ENCODE assay signal across 9 cellular contexts in genomic region chr19:801030-801860, GRCh38. TPM values are rescaled to one million over a fixed set of nuclear protein-coding genes. Genes with fewer than 3 reads are reported as not detected.
DNase-seq lines count a peak whose midpoint lies in the region; ATAC-seq, FAIRE-seq and TF ChIP-seq lines count a peak whose summit lies in the region.
"Had no signal": no experiment of that assay in that cellular context is flagged by ENCODE, and none has a peak within 500 bp of the region (broad histone marks: within the 10 kb centered on the region; RNA-seq: fewer than 3 reads in every experiment).

No MANE protein-coding gene starts in this region.

- intact Hi-C loops in adrenal gland (cut with DNase I): no loop called here

- no peak for ATAC-seq in HG03457 (IDR thresholded peaks at IDR 0.05; ENCODE audit: unreplicated experiment)
- ATAC-seq in GM18505 (IDR thresholded peaks at IDR 0.05; ENCODE audit: unreplicated experiment): no peak
- no peak for ATAC-seq in GM21381 (IDR thresholded peaks at IDR 0.05; ENCODE audit: unreplicated experiment)

- H4K20me1 ChIP-seq in keratinocyte (ENCODE audit: control insufficient read depth, extremely low read depth, insufficient read depth, low read length): peaks cover 72% of the 10 kb centered on the region

- H3K27ac ChIP-seq in adrenal gland (peak overlapping the region in 4 of 5 donors; percentile 0 to 70 (median 36)), keratinocyte (ENCODE audit: control insufficient read depth, insufficient read depth, low read length) (peak overlapping the region; percentile 13), stomach smooth muscle (ENCODE audit: low read length) (peak overlapping the region; percentile 81)

- H3K4me2 ChIP-seq in keratinocyte (ENCODE audit: control insufficient read depth, extremely low read depth, insufficient read depth, low read depth, low read length): peak overlapping the region; percentile 96

- no peaks in the 10 kb centered on the region for H3K9me3 Mint-ChIP-seq in activated CD4-positive, alpha-beta T cell treated with anti-CD3 and anti-CD28 coated beads, Interleukin-2, amount 10 ng/mL, durations not matched to agents 7 days and 5 days

- TF ChIP-seq CTCF in adrenal gland (IDR thresholded peaks at IDR 0.05): no peak
- no peak for TF ChIP-seq CTCF in keratinocyte (optimal IDR thresholded peaks at IDR 0.05 in 1 of 3, IDR thresholded peaks at IDR 0.05 in 1 of 3, conservative IDR thresholded peaks at IDR 0.05 in 1 of 3; ENCODE audit: extremely low read depth in 1 of 3, insufficient read depth in 2 of 3, low read length in 3 of 3)

- H3K9me1 ChIP-seq in keratinocyte (ENCODE audit: control insufficient read depth, extremely low read depth, insufficient read depth, low read length): no peaks in the 10 kb centered on the region

- peaks cover 84% of the 10 kb centered on the region for H3K79me2 ChIP-seq in keratinocyte (ENCODE audit: control insufficient read depth, insufficient read depth, low read length)

- peak overlapping the region; percentile 36 for H3K27ac Mint-ChIP-seq in activated CD4-positive, alpha-beta T cell treated with anti-CD3 and anti-CD28 coated beads, Interleukin-2, amount 10 ng/mL, durations not matched to agents 7 days and 5 days

- H3K36me3 Mint-ChIP-seq in activated CD4-positive, alpha-beta T cell treated with anti-CD3 and anti-CD28 coated beads, Interleukin-2, amount 10 ng/mL, durations not matched to agents 7 days and 5 days (ENCODE audit: low read depth): peaks cover 44% of the 10 kb centered on the region

- peaks cover 40% of the 10 kb centered on the region for H3K4me1 Mint-ChIP-seq in activated CD4-positive, alpha-beta T cell treated with anti-CD3 and anti-CD28 coated beads, Interleukin-2, amount 10 ng/mL, durations not matched to agents 7 days and 5 days

- H2AFZ ChIP-seq in keratinocyte (ENCODE audit: control insufficient read depth, low read length): no peak overlapping the region

- H3K4me3 Mint-ChIP-seq in activated CD4-positive, alpha-beta T cell treated with anti-CD3 and anti-CD28 coated beads, Interleukin-2, amount 10 ng/mL, durations not matched to agents 7 days and 5 days: peak overlapping the region; percentile 60

- H3K9me3 ChIP-seq in adrenal gland (replicated peaks in 1 of 3) (no peaks in the 10 kb centered on the region), keratinocyte (ENCODE audit: control insufficient read depth, low read depth, low read length) (no peaks in the 10 kb centered on the region), stomach smooth muscle (ENCODE audit: control insufficient read depth in 2 of 2, low read length in 2 of 2) (no peaks in the 10 kb centered on the region)

- CTCF ChIA-PET in activated CD4-positive, alpha-beta T cell treated with anti-CD3 and anti-CD28 coated beads, Interleukin-2, amount 10 ng/mL, durations not matched to agents 7 days and 5 days (lab: Charles Lee): interaction anchor here (0.6 to 1.6 kb wide), 2 partner anchors 10 to 18 kb away, joined by 3 to 4 read pairs; no protein-coding TSS in a partner anchor

- TF ChIP-seq POLR2A in adrenal gland (IDR thresholded peaks at IDR 0.05) (peak in 1 of 2 donors; percentile 24), GM18505 (IDR thresholded peaks at IDR 0.05; ENCODE audit: borderline replicate concordance, extremely low read depth, insufficient read depth, insufficient read length) (no peak)

- H3K27me3 ChIP-seq in adrenal gland (no peaks in the 10 kb centered on the region), keratinocyte (ENCODE audit: control insufficient read depth, extremely low read depth, insufficient read depth, low read length) (no peaks in the 10 kb centered on the region), stomach smooth muscle (ENCODE audit: control insufficient read depth in 1 of 2, insufficient read depth in 2 of 2, low read length in 2 of 2) (no peaks in the 10 kb centered on the region)

- POLR2A ChIA-PET in activated CD4-positive, alpha-beta T cell treated with anti-CD3 and anti-CD28 coated beads, Interleukin-2, amount 10 ng/mL, durations not matched to agents 7 days and 5 days (lab: Charles Lee): no interaction called here

- 30 to 52% (median 31%) methylated on average over 9 to 29 of the region's 29 CpGs for WGBS in adrenal gland, 4 donors

- H3K4me3 ChIP-seq in adrenal gland (peak overlapping the region in 1 of 4 donors; percentile 35), keratinocyte (ENCODE audit: control insufficient read depth in 2 of 3, extremely low read depth in 1 of 3, insufficient read depth in 2 of 3, low read depth in 1 of 3, low read length in 3 of 3) (peak overlapping the region; percentile 26 to 99 (median 65)), stomach smooth muscle (ENCODE audit: low read length in 2 of 2) (peak overlapping the region; percentile 33 to 64)

- H3K9ac ChIP-seq in keratinocyte (ENCODE audit: control insufficient read depth, extremely low read depth, insufficient read depth, low read length): peak overlapping the region; percentile 91
- H3K9ac ChIP-seq in stomach smooth muscle (ENCODE audit: low read length in 2 of 2): peak overlapping the region; percentile 36 to 54

- dilution Hi-C loops in keratinocyte (cut with MboI; ENCODE audit: extremely low pct_ligation_motif_present, low sequenced_read_pairs): no loop called here

- DNase-seq in activated CD4-positive, alpha-beta T cell treated with anti-CD3 and anti-CD28 coated beads, Interleukin-2, amount 10 ng/mL, durations not matched to agents 7 days and 5 days: no peak
- no peak for DNase-seq in activated CD4-positive, alpha-beta T cell treated with anti-CD3 and anti-CD28 coated beads, Interleukin-2, amount 50 U/mL, for 48 hours
- DNase-seq in adrenal gland (peak in 6 of 7 donors; percentile 83 to 90 (median 86)), keratinocyte (ENCODE audit: low read depth, low spot score) (no peak)

- peaks cover 44 to 59% of the 10 kb centered on the region in 2 donors for H3K4me1 ChIP-seq in adrenal gland (replicated peaks in 1 of 2)
- peaks cover 32% of the 10 kb centered on the region for H3K4me1 ChIP-seq in keratinocyte (ENCODE audit: control insufficient read depth, extremely low read depth, insufficient read depth, low read length)
- peaks cover 63% of the 10 kb centered on the region for H3K4me1 ChIP-seq in stomach smooth muscle (ENCODE audit: control insufficient read depth, insufficient read depth, low read length)

- no peak for FAIRE-seq in keratinocyte (lab: Jason Lieb, UNC)
- FAIRE-seq: G401.6 had no signal

- no peaks in the 10 kb centered on the region for H3K27me3 Mint-ChIP-seq in activated CD4-positive, alpha-beta T cell treated with anti-CD3 and anti-CD28 coated beads, Interleukin-2, amount 10 ng/mL, durations not matched to agents 7 days and 5 days

- H3K36me3 ChIP-seq in adrenal gland (replicated peaks in 1 of 2): peaks cover 0 to 39% of the 10 kb centered on the region in 2 donors
- peaks cover 26 to 70% of the 10 kb centered on the region in 2 experiments for H3K36me3 ChIP-seq in keratinocyte (ENCODE audit: control insufficient read depth in 2 of 2, extremely low read depth in 1 of 2, insufficient read depth in 2 of 2, low read length in 2 of 2)
- H3K36me3 ChIP-seq in stomach smooth muscle (ENCODE audit: control insufficient read depth in 2 of 2, insufficient read depth in 2 of 2, low read length in 2 of 2): peaks cover 19 to 20% of the 10 kb centered on the region in 2 donors

RNA-seq across cellular contexts. Expression of gene PTBP1, which starts 4.0 kb away (rescaled TPM):
- 100 to 1,000 TPM; 487 to 536 TPM for total RNA-seq in activated CD4-positive, alpha-beta T cell treated with anti-CD3 and anti-CD28 coated beads, Interleukin-2, amount 10 ng/mL, durations not matched to agents 7 days and 5 days
- 100 to 1,000 TPM; 135 to 236 (median 194) TPM for total RNA-seq in adrenal gland
- polyA plus RNA-seq in adrenal gland (100 to 1,000 TPM; 108 to 146 (median 128) TPM), keratinocyte (117 to 180 TPM (median 130 TPM) in 3 replicates)
- 145 TPM for polyA plus RNA-seq in keratinocyte (2011; ENCODE audit: low read depth)
- 112 and 148 TPM in 2 replicates for polyA plus RNA-seq in keratinocyte (2011; cell fraction: cytosol; rRNA removed)
- 151 and 213 TPM in 2 replicates for polyA plus RNA-seq in keratinocyte (2011; cell fraction: nucleus; rRNA removed)
- polyA plus RNA-seq in keratinocyte (2012; ENCODE audit: low replicate concordance): 154 and 321 TPM in 2 replicates
- 183 to 411 TPM (median 209 TPM) in 3 replicates for polyA minus RNA-seq in keratinocyte
- 242 TPM for polyA minus RNA-seq in keratinocyte (2011; cell fraction: cytosol; rRNA and poly(A)+ RNA removed)
- polyA minus RNA-seq in keratinocyte (2011; cell fraction: nucleus; rRNA and poly(A)+ RNA removed): 164 and 177 TPM in 2 replicates

RNA-seq across cellular contexts. Expression of gene PLPPR3, which starts 20.5 kb away (rescaled TPM):
- not detected for total RNA-seq in activated CD4-positive, alpha-beta T cell treated with anti-CD3 and anti-CD28 coated beads, Interleukin-2, amount 10 ng/mL, durations not matched to agents 7 days and 5 days
- under 1 TPM in 2 of 8 donors, not detected in 6; 0.14 to 0.32 TPM for total RNA-seq in adrenal gland
- polyA plus RNA-seq in adrenal gland (under 1 TPM in 2 of 3 donors, not detected in 1; 0.08 to 0.10 TPM), keratinocyte (0.02 to 0.08 TPM in 2 of 3 replicates, not detected in the other)
- not detected for polyA plus RNA-seq in keratinocyte (2011; ENCODE audit: low read depth)
- 0.04 and 0.05 TPM in 2 replicates for polyA plus RNA-seq in keratinocyte (2011; cell fraction: cytosol; rRNA removed)
- polyA plus RNA-seq in keratinocyte (2011; cell fraction: nucleus; rRNA removed): 0.09 and 0.10 TPM in 2 replicates
- not detected in 2 replicates for polyA plus RNA-seq in keratinocyte (2012; ENCODE audit: low replicate concordance)
- polyA minus RNA-seq in keratinocyte: not detected in 3 replicates
- not detected for polyA minus RNA-seq in keratinocyte (2011; cell fraction: cytosol; rRNA and poly(A)+ RNA removed)
- 0.31 TPM in 1 of 2 replicates, not detected in the other for polyA minus RNA-seq in keratinocyte (2011; cell fraction: nucleus; rRNA and poly(A)+ RNA removed)

RNA-seq across cellular contexts. Expression of gene AZU1, which starts 26.4 kb away (rescaled TPM):
- not detected for total RNA-seq in activated CD4-positive, alpha-beta T cell treated with anti-CD3 and anti-CD28 coated beads, Interleukin-2, amount 10 ng/mL, durations not matched to agents 7 days and 5 days
- under 1 TPM in 4 of 8 donors, not detected in 4; 0.23 to 0.87 (median 0.40) TPM for total RNA-seq in adrenal gland
- polyA plus RNA-seq in adrenal gland (1 to 10 TPM in 1 of 3 donors, under 1 TPM in 1, not detected in 1; 0.30 to 1.1 TPM), keratinocyte (not detected in 3 replicates)
- not detected for polyA plus RNA-seq in keratinocyte (2011; ENCODE audit: low read depth)
- polyA plus RNA-seq in keratinocyte (2011; cell fraction: cytosol; rRNA removed): not detected in 2 replicates
- not detected in 2 replicates for polyA plus RNA-seq in keratinocyte (2011; cell fraction: nucleus; rRNA removed)
- polyA plus RNA-seq in keratinocyte (2012; ENCODE audit: low replicate concordance): not detected in 2 replicates
- not detected in 3 replicates for polyA minus RNA-seq in keratinocyte
- not detected for polyA minus RNA-seq in keratinocyte (2011; cell fraction: cytosol; rRNA and poly(A)+ RNA removed)
- polyA minus RNA-seq in keratinocyte (2011; cell fraction: nucleus; rRNA and poly(A)+ RNA removed): not detected in 2 replicates

RNA-seq across cellular contexts. Expression of gene PRTN3, which starts 39.6 kb away (rescaled TPM):
- total RNA-seq in activated CD4-positive, alpha-beta T cell treated with anti-CD3 and anti-CD28 coated beads, Interleukin-2, amount 10 ng/mL, durations not matched to agents 7 days and 5 days: not detected
- total RNA-seq in adrenal gland: under 1 TPM in 1 of 8 donors, not detected in 7; 0.32 TPM
- polyA plus RNA-seq in adrenal gland (under 1 TPM in 2 of 3 donors, not detected in 1; 0.20 to 0.40 TPM), keratinocyte (not detected in 3 replicates)
- not detected for polyA plus RNA-seq in keratinocyte (2011; ENCODE audit: low read depth)
- polyA plus RNA-seq in keratinocyte (2011; cell fraction: cytosol; rRNA removed): not detected in 2 replicates
- not detected in 2 replicates for polyA plus RNA-seq in keratinocyte (2011; cell fraction: nucleus; rRNA removed)
- not detected in 2 replicates for polyA plus RNA-seq in keratinocyte (2012; ENCODE audit: low replicate concordance)
- not detected in 3 replicates for polyA minus RNA-seq in keratinocyte
- not detected for polyA minus RNA-seq in keratinocyte (2011; cell fraction: cytosol; rRNA and poly(A)+ RNA removed)
- polyA minus RNA-seq in keratinocyte (2011; cell fraction: nucleus; rRNA and poly(A)+ RNA removed): not detected in 2 replicates

RNA-seq across cellular contexts. Expression of gene MISP, which starts 50.3 kb away (rescaled TPM):
- total RNA-seq in activated CD4-positive, alpha-beta T cell treated with anti-CD3 and anti-CD28 coated beads, Interleukin-2, amount 10 ng/mL, durations not matched to agents 7 days and 5 days: not detected
- total RNA-seq in adrenal gland: under 1 TPM in 3 of 8 donors, not detected in 5; 0.11 to 0.43 (median 0.18) TPM
- polyA plus RNA-seq in adrenal gland: under 1 TPM in 2 of 3 donors, not detected in 1; 0.08 to 0.10 TPM
- 17.5 to 25.4 TPM (median 25.0 TPM) in 3 replicates for polyA plus RNA-seq in keratinocyte
- 15.4 TPM for polyA plus RNA-seq in keratinocyte (2011; ENCODE audit: low read depth)
- polyA plus RNA-seq in keratinocyte (2011; cell fraction: cytosol; rRNA removed): 24.5 and 41.2 TPM in 2 replicates
- polyA plus RNA-seq in keratinocyte (2011; cell fraction: nucleus; rRNA removed): 37.6 and 46.5 TPM in 2 replicates
- polyA plus RNA-seq in keratinocyte (2012; ENCODE audit: low replicate concordance): 13.0 and 45.7 TPM in 2 replicates
- polyA minus RNA-seq in keratinocyte: 19.1 to 34.8 TPM (median 22.0 TPM) in 3 replicates
- polyA minus RNA-seq in keratinocyte (2011; cell fraction: cytosol; rRNA and poly(A)+ RNA removed): 76.2 TPM
- polyA minus RNA-seq in keratinocyte (2011; cell fraction: nucleus; rRNA and poly(A)+ RNA removed): 35.4 and 39.8 TPM in 2 replicates

Comparison
In these comparisons a context has a peak if more than half of its experiments do, and no peak if none do; other contexts are left out.
1. DNase-seq: peak in adrenal gland (6 of 7); none in activated CD4-positive, alpha-beta T cell treated with anti-CD3 and anti-CD28 coated beads, Interleukin-2, amount 10 ng/mL, durations not matched to agents 7 days and 5 days (single experiment), activated CD4-positive, alpha-beta T cell treated with anti-CD3 and anti-CD28 coated beads, Interleukin-2, amount 50 U/mL, for 48 hours (0 of 2) and keratinocyte (single experiment).
2. H3K27ac ChIP-seq: peak in every context shown above with its lines; median percentile 81 in stomach smooth muscle; 36 in adrenal gland; 13 in keratinocyte.